8 cellular contexts compared by ENCODE assay signal in genomic region chr21:36156815-36157670, GRCh38. TPM values are rescaled to one million over a fixed set of nuclear protein-coding genes. Genes with fewer than 3 reads are reported as not detected.
DNase-seq lines count a peak whose midpoint lies in the region; ATAC-seq and TF ChIP-seq lines count a peak whose summit lies in the region.

Gene DOP1B, plus strand, starts transcription at chr21:36156824. Its CDS starts 7,910 bp downstream, at chr21:36164734.

- TF ChIP-seq CTCF in WERI-Rb-1 (IDR thresholded peaks at IDR 0.05; ENCODE audit: low read depth, low read length) (no peak), endodermal cell (conservative IDR thresholded peaks at IDR 0.05) (no peak), thyroid gland (IDR thresholded peaks at IDR 0.05) (no peak)

- H3K27ac Mint-ChIP-seq in endodermal cell: no peak within 1 kb of the TSS

- H3K4me3 ChIP-seq in WERI-Rb-1 (ENCODE audit: low read depth, low read length): peak within 1 kb of the TSS; percentile 88
- H3K4me3 ChIP-seq in endodermal cell (ENCODE audit: low read length): peak within 1 kb of the TSS; percentile 82
- peak within 1 kb of the TSS; percentile 35 for H3K4me3 ChIP-seq in mucosa of stomach (ENCODE audit: low read length)
- H3K4me3 ChIP-seq in thyroid gland (replicated peaks in 1 of 3): peak within 1 kb of the TSS; percentile 79 to 92 (median 86)

- whole genome bisulfite sequencing in endodermal cell (ENCODE audit: insufficient coverage in 1 of 2, insufficient read length in 1 of 2), 2 experiments: 1 to 3% methylated on average over 37 to 83 of the region's 83 CpGs
- 4 to 6% methylated on average over 8 to 13 of the region's 83 CpGs for WGBS in thyroid gland, 2 donors

- H3K27me3 Mint-ChIP-seq in endodermal cell (ENCODE audit: insufficient read depth): peaks cover 34% of the 10 kb centered on the region

- peak; percentile 23 for ATAC-seq in GM21515 (IDR thresholded peaks at IDR 0.05; ENCODE audit: unreplicated experiment)

- H3K4me3 Mint-ChIP-seq in endodermal cell: peak within 1 kb of the TSS; percentile 60

- H3K9me3 Mint-ChIP-seq in endodermal cell: no peaks in the 10 kb centered on the region

- peak; percentile 28 for DNase-seq in GM03348 (ENCODE audit: low spot score)
- peak; percentile 28 for DNase-seq in HuH-7.5 (ENCODE audit: low spot score)
- peak; percentile 67 for DNase-seq in WERI-Rb-1
- no peak for DNase-seq in endodermal cell
- peak in 1 of 2 donors; percentile 8 for DNase-seq in thyroid gland
- no peak for DNase-seq in NCI-H187 treated with DMSO at 0.1 percent for 48 hours (lab: John Stamatoyannopoulos, UW)

- H3K27ac ChIP-seq in WERI-Rb-1: peak within 1 kb of the TSS; percentile 85
- peak within 1 kb of the TSS; percentile 78 for H3K27ac ChIP-seq in endodermal cell (ENCODE audit: low read depth, low read length)
- peak within 1 kb of the TSS; percentile 88 to 93 (median 92) for H3K27ac ChIP-seq in thyroid gland

- no peaks in the 10 kb centered on the region for H3K27me3 ChIP-seq in WERI-Rb-1 (ENCODE audit: insufficient read depth, low read depth, severe bottlenecking)
- H3K27me3 ChIP-seq in endodermal cell (ENCODE audit: control insufficient read depth, insufficient read depth, low read length, poor library complexity, severe bottlenecking): peaks cover 29% of the 10 kb centered on the region
- no peaks in the 10 kb centered on the region for H3K27me3 ChIP-seq in mucosa of stomach (ENCODE audit: control insufficient read depth, insufficient read depth, low read length)
- H3K27me3 ChIP-seq in thyroid gland: no peaks in the 10 kb centered on the region

- intact Hi-C loops in thyroid gland (cut with DNase I): no loop called here

- peaks cover 5% of the 10 kb centered on the region for H3K4me1 Mint-ChIP-seq in endodermal cell

- no peaks in the 10 kb centered on the region for H3K9me3 ChIP-seq in WERI-Rb-1 (ENCODE audit: severe bottlenecking)
- no peaks in the 10 kb centered on the region for H3K9me3 ChIP-seq in endodermal cell (ENCODE audit: control insufficient read depth, low read length)
- no peaks in the 10 kb centered on the region for H3K9me3 ChIP-seq in mucosa of stomach (ENCODE audit: control insufficient read depth, low read length)
- H3K9me3 ChIP-seq in thyroid gland: no peaks in the 10 kb centered on the region

- H3K36me3 ChIP-seq in WERI-Rb-1: peaks cover 10% of the 10 kb centered on the region
- H3K36me3 ChIP-seq in endodermal cell (ENCODE audit: control insufficient read depth, insufficient read depth, low read length): no peaks in the 10 kb centered on the region
- no peaks in the 10 kb centered on the region for H3K36me3 ChIP-seq in mucosa of stomach (ENCODE audit: control insufficient read depth, insufficient read depth, low read length)
- no peaks in the 10 kb centered on the region for H3K36me3 ChIP-seq in thyroid gland

- H3K9ac ChIP-seq in endodermal cell (ENCODE audit: extremely low read depth, low read length, poor library complexity, severe bottlenecking) (peak within 1 kb of the TSS; percentile 41), mucosa of stomach (ENCODE audit: low read length) (peak within 1 kb of the TSS; percentile 76)

- peak; percentile 31 to 82 for TF ChIP-seq POLR2A in thyroid gland (IDR thresholded peaks at IDR 0.05)

- no peaks in the 10 kb centered on the region for H3K4me1 ChIP-seq in endodermal cell (ENCODE audit: control insufficient read depth, insufficient read depth, low read length)
- peaks cover 37% of the 10 kb centered on the region for H3K4me1 ChIP-seq in mucosa of stomach (ENCODE audit: control insufficient read depth, insufficient read depth, low read length)
- H3K4me1 ChIP-seq in thyroid gland: peaks cover 7 to 18% of the 10 kb centered on the region in 2 donors

- no peaks in the 10 kb centered on the region for H3K36me3 Mint-ChIP-seq in endodermal cell (ENCODE audit: low read depth)

RNA-seq across cellular contexts. Expression of gene DOP1B, which starts in this region (rescaled TPM):
- total RNA-seq in endodermal cell (1 to 10 TPM; 7.8 to 8.0 TPM), thyroid gland (10 to 100 TPM; 15.9 to 28.1 (median 20.4) TPM)
- 8.4 TPM for polyA plus RNA-seq in endodermal cell (2013, experiment 1 of 2)
- 9.0 TPM for polyA plus RNA-seq in endodermal cell (2013, experiment 2 of 2)

Comparison
In these comparisons a context has a peak if more than half of its experiments do, and no peak if none do; other contexts are left out.
1. DNase-seq: peak in GM03348 (single experiment), HuH-7.5 (single experiment) and WERI-Rb-1 (single experiment); none in endodermal cell (single experiment) and NCI-H187 treated with DMSO at 0.1 percent for 48 hours (single experiment).
2. H3K4me3 ChIP-seq: peak in every context shown above with its lines; median percentile 88 in WERI-Rb-1; 86 in thyroid gland; 82 in endodermal cell; 35 in mucosa of stomach.
3. Peak in every context shown above with its lines, with median percentiles within 50 percentile points of each other: H3K27ac ChIP-seq.